8 cellular contexts compared by ENCODE assay signal in the genomic region with DNA sequence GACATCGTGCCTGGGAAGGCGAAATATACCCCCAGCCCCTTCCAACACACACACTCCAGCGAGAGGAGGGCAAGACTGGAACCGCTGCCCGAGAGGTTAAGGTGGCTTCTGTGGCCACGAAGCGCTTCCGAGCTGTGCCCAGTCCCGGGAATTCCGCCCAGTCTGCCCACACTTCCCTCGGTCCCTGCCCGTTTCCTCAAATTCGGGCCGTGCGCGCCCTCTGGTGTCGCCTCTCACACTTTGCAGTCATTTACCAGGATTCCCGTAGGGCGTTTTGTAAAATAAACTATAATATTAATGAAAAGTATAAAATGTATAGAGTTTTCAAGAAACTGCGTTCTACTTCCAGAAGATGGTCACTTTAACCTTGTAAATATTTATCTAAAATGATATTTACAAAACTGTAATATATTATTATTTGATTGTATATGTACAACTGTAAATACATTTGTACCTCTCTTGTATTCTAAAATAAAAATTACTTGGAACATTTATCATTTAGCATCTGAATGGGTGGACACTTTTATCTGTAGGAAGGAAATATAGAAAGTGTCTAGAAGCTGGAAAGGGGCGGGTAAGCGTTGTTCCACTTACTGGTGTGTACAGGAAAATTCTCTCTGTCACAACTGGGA. TPM values are rescaled to one million over a fixed set of nuclear protein-coding genes. Genes with fewer than 3 reads are reported as not detected.
DNase-seq lines count a peak whose midpoint lies in the region; ATAC-seq, FAIRE-seq and TF ChIP-seq lines count a peak whose summit lies in the region.

No MANE protein-coding gene starts in this region.

- H3K27ac ChIP-seq in CD4-positive, alpha-beta T cell (ENCODE audit: low read depth, low read length) = no peak overlapping the region
- no peak overlapping the region for H3K27ac ChIP-seq in muscle layer of duodenum (ENCODE audit: low read length)

- H3K4me3 ChIP-seq in epithelial cell of proximal tubule (ENCODE audit: low read depth, low read length) (peak overlapping the region; percentile 59), muscle layer of duodenum (ENCODE audit: low read depth in 1 of 2, low read length in 2 of 2) (peak overlapping the region; percentile 55 to 75)

- H3K27me3 Mint-ChIP-seq in CD4-positive, alpha-beta T cell = peaks cover 27% of the 10 kb centered on the region
- H3K27me3 Mint-ChIP-seq in stimulated activated naive CD8-positive, alpha-beta T cell treated with anti-CD3 and anti-CD28 coated beads, Interleukin-15, amount 100 ng/mL, for 72 hours = peaks cover 24% of the 10 kb centered on the region

- H3K9me3 ChIP-seq in CD4-positive, alpha-beta T cell (ENCODE audit: control insufficient read depth, low read length) = peaks cover 8% of the 10 kb centered on the region
- H3K9me3 ChIP-seq in muscle layer of duodenum (ENCODE audit: control insufficient read depth in 1 of 2, low read length in 2 of 2) = peaks cover 0 to 5% of the 10 kb centered on the region in 2 donors

- no peaks in the 10 kb centered on the region for H3K36me3 ChIP-seq in muscle layer of duodenum (ENCODE audit: control insufficient read depth in 1 of 2, insufficient read depth in 2 of 2, low read length in 2 of 2)

- H3K27ac Mint-ChIP-seq in CD4-positive, alpha-beta T cell = peak overlapping the region; percentile 24
- H3K27ac Mint-ChIP-seq in stimulated activated naive CD8-positive, alpha-beta T cell treated with anti-CD3 and anti-CD28 coated beads, Interleukin-15, amount 100 ng/mL, for 72 hours = peak overlapping the region in 1 of 2 donors; percentile 86

- peak; percentile 24 to 68 (median 44) for DNase-seq in CD4-positive, alpha-beta T cell
- peak; percentile 83 for DNase-seq in HTR-8/SVneo (ENCODE audit: insufficient read length, low spot score)
- peak; percentile 18 for DNase-seq in NOMO-1 treated with DMSO at 0.1 percent for 48 hours (lab: John Stamatoyannopoulos, UW; ENCODE audit: unreplicated experiment)
- peak; percentile 45 for DNase-seq in activated T-cell treated with anti-CD3 and anti-CD28 coated beads for 4 hours
- DNase-seq in epithelial cell of proximal tubule (ENCODE audit: low read depth) = no peak
- peak; percentile 37 to 39 for DNase-seq in stimulated activated naive CD8-positive, alpha-beta T cell treated with anti-CD3 and anti-CD28 coated beads, Interleukin-15, amount 100 ng/mL, for 72 hours

- H3K4me1 ChIP-seq in muscle layer of duodenum (ENCODE audit: control insufficient read depth in 1 of 2, insufficient read depth in 2 of 2, low read length in 2 of 2) = peaks cover 4 to 9% of the 10 kb centered on the region in 2 donors

- no peak for FAIRE-seq in HTR-8/SVneo (lab: Jason Lieb, UNC)

- POLR2A ChIA-PET in CD4-positive, alpha-beta T cell (lab: Charles Lee) = interaction anchor here (1.1 to 3.1 kb wide), 2 partner anchors 11 to 20 kb away, joined by 4 to 19 read pairs; a partner anchor contains a TSS

- TF ChIP-seq CTCF in CD4-positive, alpha-beta T cell (IDR thresholded peaks at IDR 0.05) = peak; percentile 97
- peak; percentile 85 for TF ChIP-seq CTCF in epithelial cell of proximal tubule (conservative IDR thresholded peaks at IDR 0.05; ENCODE audit: low read depth, low read length)

- H3K4me1 Mint-ChIP-seq in CD4-positive, alpha-beta T cell (ENCODE audit: low read depth) = peaks cover 12% of the 10 kb centered on the region
- H3K4me1 Mint-ChIP-seq in stimulated activated naive CD8-positive, alpha-beta T cell treated with anti-CD3 and anti-CD28 coated beads, Interleukin-15, amount 100 ng/mL, for 72 hours = peaks cover 11% of the 10 kb centered on the region

- peaks cover 5% of the 10 kb centered on the region for H3K27me3 ChIP-seq in CD4-positive, alpha-beta T cell (ENCODE audit: control insufficient read depth, insufficient read depth, low read length)
- H3K27me3 ChIP-seq in muscle layer of duodenum (ENCODE audit: low read depth, low read length) = no peaks in the 10 kb centered on the region

- intact Hi-C loops in CD4-positive, alpha-beta T cell (cut with DNase I, micrococcal nuclease) = loop anchor here (1.0 kb wide), 1 partner anchor 221 kb away; no protein-coding TSS in a partner anchor

- H3K9me3 Mint-ChIP-seq in CD4-positive, alpha-beta T cell = no peaks in the 10 kb centered on the region
- H3K9me3 Mint-ChIP-seq in stimulated activated naive CD8-positive, alpha-beta T cell treated with anti-CD3 and anti-CD28 coated beads, Interleukin-15, amount 100 ng/mL, for 72 hours = no peaks in the 10 kb centered on the region

- CTCF ChIA-PET in CD4-positive, alpha-beta T cell (lab: Charles Lee) = interaction anchor here (0.5 to 1.8 kb wide), 7 partner anchors 10 to 221 kb away, joined by 3 to 15 read pairs (median 3); a partner anchor contains a TSS

- ATAC-seq in CD4-positive, alpha-beta T cell (ENCODE audit: poor library complexity) = peak; percentile 48
- ATAC-seq in stimulated activated naive CD8-positive, alpha-beta T cell treated with anti-CD3 and anti-CD28 coated beads, Interleukin-15, amount 100 ng/mL, for 72 hours = peak; percentile 10
- no peak for ATAC-seq in HG03045 (IDR thresholded peaks at IDR 0.05; ENCODE audit: unreplicated experiment)

- H3K4me3 Mint-ChIP-seq in CD4-positive, alpha-beta T cell = peak overlapping the region; percentile 97
- H3K4me3 Mint-ChIP-seq in stimulated activated naive CD8-positive, alpha-beta T cell treated with anti-CD3 and anti-CD28 coated beads, Interleukin-15, amount 100 ng/mL, for 72 hours = peak overlapping the region; percentile 93 to 97

- H3K36me3 Mint-ChIP-seq in CD4-positive, alpha-beta T cell (ENCODE audit: low read depth) = peaks cover 5% of the 10 kb centered on the region

RNA-seq across cellular contexts. Expression of a gene that starts 11.0 kb away (rescaled TPM):
- total RNA-seq in CD4-positive, alpha-beta T cell = 10 to 100 TPM; 49.2 to 50.2 TPM
- total RNA-seq in epithelial cell of proximal tubule = 22.4 and 60.8 TPM in 2 replicates

RNA-seq across cellular contexts. Expression of a gene that starts 18.2 kb away (rescaled TPM):
- total RNA-seq in CD4-positive, alpha-beta T cell = under 1 TPM in 1 of 2 experiments, not detected in 1; 0.14 TPM
- total RNA-seq in epithelial cell of proximal tubule = not detected in 2 replicates
